ENCODE assay signal across 30 cellular contexts in the genomic region with DNA sequence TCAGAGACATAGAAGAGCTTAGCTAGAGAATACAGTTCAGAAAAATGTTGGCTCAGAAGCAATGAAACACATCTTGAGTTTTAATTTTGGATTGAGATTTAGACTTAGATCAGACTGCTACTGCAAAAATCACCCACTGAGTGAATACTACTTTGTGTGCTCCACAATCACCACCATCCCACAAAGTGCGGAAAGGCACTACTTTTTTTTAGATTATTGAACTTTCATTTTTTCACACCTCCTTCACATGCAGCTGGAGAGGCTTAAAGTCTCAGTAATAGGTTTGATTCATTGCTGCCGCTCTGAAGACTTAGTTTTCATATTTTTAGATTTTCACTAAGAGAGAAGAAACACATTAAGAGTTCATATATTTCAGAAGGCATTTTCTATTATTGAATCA.
"Had no signal": no experiment of that assay in that cellular context is flagged by ENCODE, and none has a peak within 500 bp of the region (broad histone marks: within the 10 kb centered on the region; RNA-seq: fewer than 3 reads in every experiment).

No MANE protein-coding gene starts in this region.

- DNase-seq: activated effector memory CD4-positive, alpha-beta T cell treated with anti-CD3 and anti-CD28 coated beads, Interleukin-2, amount 50 U/mL, for 16 hours; activated effector memory CD4-positive, alpha-beta T cell treated with Interleukin-2 at 50 U/mL for 16 hours; activated gamma-delta T cell; activated gamma-delta T cell treated with Interleukin-2 at 50 U/mL for 16 hours; activated naive CD4-positive, alpha-beta T cell; activated naive CD4-positive, alpha-beta T cell treated with anti-CD3 and anti-CD28 coated beads for 36 hours; activated naive CD4-positive, alpha-beta T cell treated with anti-CD3 and anti-CD28 coated beads, Interleukin-2, amount 10 ng/mL, durations not matched to agents 7 days and 5 days; activated naive CD4-positive, alpha-beta T cell treated with anti-CD3 and anti-CD28 coated beads, Interleukin-2, amount 50 U/mL, for 16 hours; activated naive CD4-positive, alpha-beta T cell treated with Interleukin-2 at 50 U/mL for 16 hours; activated naive CD8-positive, alpha-beta T cell treated with anti-CD3 and anti-CD28 coated beads for 36 hours; activated naive CD8-positive, alpha-beta T cell treated with anti-CD3 and anti-CD28 coated beads, Interleukin-2, amount 10 ng/mL, durations not matched to agents 7 days and 5 days; activated naive CD8-positive, alpha-beta T cell treated with anti-CD3 and anti-CD28 coated beads, Interleukin-2, amount 50 U/mL, for 24 hours; activated T-cell treated with anti-CD3 and anti-CD28 coated beads for 4 hours; activated T-cell treated with anti-CD3 and anti-CD28 coated beads, Interleukin-2, amount 50 U/mL, for 24 hours; activated T-cell treated with anti-CD3 and anti-CD28 coated beads, Interleukin-2, amount 50 U/mL, for 4 hours; activated T-cell treated with anti-CD3 and anti-CD28 coated beads, Interleukin-2, amount 50 U/mL, for 48 hours; activated T-cell treated with anti-CD3 and anti-CD28 coated beads, Interleukin-2, amount 50 U/mL, for 72 hours; adrenal gland; amniotic stem cell; aorta; body of pancreas; brain microvascular endothelial cell; caudate nucleus; central memory CD4-positive, alpha-beta T cell; cerebellar nuclear complex had no signal

- H3K9me3 ChIP-seq: adrenal gland, ascending aorta, body of pancreas, breast epithelium had no signal

- H3K27me3 ChIP-seq: adrenal gland, ascending aorta, body of pancreas, brain microvascular endothelial cell, breast epithelium, cardiac muscle cell had no signal

- H3K27ac ChIP-seq: adrenal gland, ascending aorta, body of pancreas, brain microvascular endothelial cell, breast epithelium, cardiac muscle cell had no signal

- H3K4me3 ChIP-seq: adrenal gland, ascending aorta, body of pancreas, breast epithelium, cardiac muscle cell had no signal

- H3K4me1 ChIP-seq: adrenal gland, ascending aorta, body of pancreas, breast epithelium had no signal

- H3K36me3 ChIP-seq: adrenal gland, ascending aorta, brain microvascular endothelial cell, breast epithelium, cardiac muscle cell had no signal

- ATAC-seq: activated naive CD4-positive, alpha-beta T cell treated with anti-CD3 and anti-CD28 coated beads, Interleukin-2, amount 50 U/mL, for 72 hours; activated naive CD8-positive, alpha-beta T cell treated with anti-CD3 and anti-CD28 coated beads, Interleukin-2, amount 50 U/mL, for 24 hours; activated T-cell treated with anti-CD3 and anti-CD28 coated beads, Interleukin-2, amount 50 U/mL, for 4 hours; activated T-cell treated with anti-CD3 and anti-CD28 coated beads, Interleukin-2, amount 50 U/mL, for 72 hours; activated T-helper 17 cell treated with anti-CD3 and anti-CD28 coated beads, Interleukin-2, amount 50 U/mL, for 72 hours; body of pancreas had no signal
